23 cellular contexts compared by ENCODE assay signal in the genomic region with DNA sequence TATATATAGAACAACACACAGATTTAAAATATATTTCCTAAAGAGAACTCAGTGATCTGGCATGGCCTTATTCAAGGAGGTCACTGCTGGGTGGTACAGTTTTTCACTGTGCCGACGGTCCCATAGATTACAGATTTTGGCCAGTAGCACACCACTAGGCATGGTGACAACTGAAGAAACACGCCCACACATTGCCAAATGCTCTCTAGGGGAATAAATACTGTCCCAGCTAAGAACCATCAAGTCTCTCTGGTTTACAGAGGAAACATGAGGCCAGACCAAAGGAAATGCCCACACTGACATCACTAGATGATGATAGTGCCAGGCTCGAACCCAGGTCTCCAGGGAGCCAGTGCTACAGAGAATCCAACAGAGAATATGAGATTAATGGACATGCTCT.
DNase-seq lines count a peak whose midpoint lies in the region; ATAC-seq lines count a peak whose summit lies in the region.
"Had no signal": no experiment of that assay in that cellular context is flagged by ENCODE, and none has a peak within 500 bp of the region (broad histone marks: within the 10 kb centered on the region; RNA-seq: fewer than 3 reads in every experiment).

No MANE protein-coding gene starts in this region.

- no peaks in the 10 kb centered on the region; a peak in 2 of 22 replicates for H4K20me1 ChIP-seq in BLaER1 treated with 17β-estradiol and CSF1 and Interleukin-3, amounts not matched to agents 10 nM and 100 nM

- H3K4me1 ChIP-seq in BLaER1 treated with 17β-estradiol and CSF1 and Interleukin-3, amounts not matched to agents 10 nM and 100 nM = peaks cover 0 to 17% (median 10%) of the 10 kb centered on the region in 10 experiments; a peak in 15 of 20 replicates

- DNase-seq in left lobe of liver (ENCODE audit: low spot score) (no peak), CD1c-positive myeloid dendritic cell (ENCODE audit: extremely low spot score) (no peak), AML-193 (lab: John Stamatoyannopoulos, UW) (no peak)
- DNase-seq: 8988T; ACHN; CD4-positive, alpha-beta memory T cell; CD4-positive, CD25-positive, alpha-beta regulatory T cell; CD8-positive, alpha-beta memory T cell; COR-L47; DMS 273 treated with DMSO at 0.1 percent for 48 hours; DMS153; DMS53; DMS79; DND-41; EL; GDM1 had no signal

- peaks cover 43 to 90% (median 58%) of the 10 kb centered on the region in 11 experiments for H3K36me3 ChIP-seq in BLaER1 treated with 17β-estradiol and CSF1 and Interleukin-3, amounts not matched to agents 10 nM and 100 nM

- H3K27ac Mint-ChIP-seq in stimulated activated memory B cell treated with anti-CD40 and anti-IgM and Interleukin-4, amounts not matched to agents 10 μg/mL and 1 μg/mL and 100 μg/mL, for 72 hours = peak overlapping the region; percentile 25
- H3K27ac Mint-ChIP-seq: B cell had no signal

- no peaks in the 10 kb centered on the region for H3K27me3 ChIP-seq in BLaER1 treated with 17β-estradiol and CSF1 and Interleukin-3, amounts not matched to agents 10 nM and 100 nM

- peaks cover 17% of the 10 kb centered on the region for H3K4me1 Mint-ChIP-seq in stimulated activated memory B cell treated with anti-CD40 and anti-IgM and Interleukin-4, amounts not matched to agents 10 μg/mL and 1 μg/mL and 100 μg/mL, for 72 hours
- H3K4me1 Mint-ChIP-seq: B cell had no signal

- H3K4me3 ChIP-seq in BLaER1 treated with 17β-estradiol and CSF1 and Interleukin-3, amounts not matched to agents 10 nM and 100 nM = no peak overlapping the region
- H3K4me3 ChIP-seq: GM12878 had no signal

- ATAC-seq in left lobe of liver = peak; percentile 57
- ATAC-seq in stimulated activated memory B cell treated with anti-CD40 and anti-IgM and Interleukin-4, amounts not matched to agents 10 μg/mL and 1 μg/mL and 100 μg/mL, for 72 hours = no peak
- no peak for ATAC-seq in HG03457 (IDR thresholded peaks at IDR 0.05; ENCODE audit: unreplicated experiment)
- ATAC-seq in HG03135 (IDR thresholded peaks at IDR 0.05; ENCODE audit: unreplicated experiment) = no peak
- ATAC-seq: GM12878 had no signal

- H3K4me3 Mint-ChIP-seq in stimulated activated memory B cell treated with anti-CD40 and anti-IgM and Interleukin-4, amounts not matched to agents 10 μg/mL and 1 μg/mL and 100 μg/mL, for 72 hours = no peak overlapping the region
- H3K4me3 Mint-ChIP-seq: B cell; CD4-positive, alpha-beta memory T cell; CD4-positive, CD25-positive, alpha-beta regulatory T cell; CD8-positive, alpha-beta memory T cell had no signal

- peaks cover 2% of the 10 kb centered on the region for H3K9me3 Mint-ChIP-seq in stimulated activated memory B cell treated with anti-CD40 and anti-IgM and Interleukin-4, amounts not matched to agents 10 μg/mL and 1 μg/mL and 100 μg/mL, for 72 hours

- H3K9me3 ChIP-seq in BLaER1 treated with 17β-estradiol and CSF1 and Interleukin-3, amounts not matched to agents 10 nM and 100 nM (replicated peaks in 1 of 11) = peaks cover under 1 to 19% (median 7%) of the 10 kb centered on the region in 11 experiments; a peak in 11 of 22 replicates

- peak overlapping the region in 8 of 11 experiments; percentile 31 to 77 (median 54); a peak in 16 of 22 replicates for H3K4me2 ChIP-seq in BLaER1 treated with 17β-estradiol and CSF1 and Interleukin-3, amounts not matched to agents 10 nM and 100 nM

- no peak overlapping the region for H3K27ac ChIP-seq in BLaER1 treated with 17β-estradiol and CSF1 and Interleukin-3, amounts not matched to agents 10 nM and 100 nM
- H3K27ac ChIP-seq: C4-2B had no signal

- H3K27me3 Mint-ChIP-seq in stimulated activated memory B cell treated with anti-CD40 and anti-IgM and Interleukin-4, amounts not matched to agents 10 μg/mL and 1 μg/mL and 100 μg/mL, for 72 hours = no peaks in the 10 kb centered on the region
- H3K27me3 Mint-ChIP-seq: B cell; CD4-positive, alpha-beta memory T cell; CD4-positive, CD25-positive, alpha-beta regulatory T cell; CD8-positive, alpha-beta memory T cell had no signal

- H3K9ac ChIP-seq in BLaER1 treated with 17β-estradiol and CSF1 and Interleukin-3, amounts not matched to agents 10 nM and 100 nM = no peak overlapping the region

- H3K36me3 Mint-ChIP-seq in stimulated activated memory B cell treated with anti-CD40 and anti-IgM and Interleukin-4, amounts not matched to agents 10 μg/mL and 1 μg/mL and 100 μg/mL, for 72 hours = peaks cover 86% of the 10 kb centered on the region
